In the genomic region with DNA sequence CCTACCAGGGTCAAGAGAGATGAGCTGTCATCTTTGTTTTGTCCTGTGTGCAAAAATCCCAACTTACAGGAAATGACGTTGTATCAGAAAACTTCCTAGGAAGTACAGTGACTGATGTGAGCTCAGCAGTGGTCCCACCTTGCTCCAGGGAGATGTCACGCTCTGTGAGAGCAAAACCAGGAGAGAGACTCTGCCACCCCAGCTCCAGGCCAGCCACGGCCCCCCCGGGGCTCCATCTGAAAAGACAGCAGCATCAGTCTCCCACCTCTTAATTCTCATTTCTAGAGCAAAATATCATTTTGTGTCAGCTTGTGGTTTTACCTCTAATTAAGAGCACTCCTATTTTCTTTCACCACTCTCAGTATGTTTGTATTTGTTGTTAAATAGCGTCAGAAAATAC, we compare ENCODE assay signal across 17 cellular contexts. TPM values are rescaled to one million over a fixed set of nuclear protein-coding genes. Genes with fewer than 3 reads are reported as not detected.
A peak's percentile ranks its signal among the peaks of the same experiment; 100 is the strongest.
DNase-seq lines count a peak whose midpoint lies in the region; ATAC-seq and TF ChIP-seq lines count a peak whose summit lies in the region.
"Had no signal": no experiment of that assay in that cellular context is flagged by ENCODE, and none has a peak within 500 bp of the region (broad histone marks: within the 10 kb centered on the region; RNA-seq: fewer than 3 reads in every experiment).

No MANE protein-coding gene starts in this region.

- no peaks in the 10 kb centered on the region for H3K9me3 Mint-ChIP-seq in T-helper 2 cell treated with Interferon-gamma antibody and Interleukin-4, amounts not matched to agents 5 μg/mL and 100 μg/mL, for 36 hours
- peaks cover 19 to 20% of the 10 kb centered on the region in 2 experiments for H3K9me3 Mint-ChIP-seq in H9

- intact Hi-C loops in vagina (cut with DNase I) (no loop called here), ascending aorta (cut with DNase I) (no loop called here)

- H3K4me2 ChIP-seq in trophoblast cell (ENCODE audit: low read length): no peak overlapping the region
- H3K4me2 ChIP-seq in H9 (ENCODE audit: insufficient read depth, insufficient read length, low read length): no peak overlapping the region

- no peak overlapping the region for H3K56ac ChIP-seq in H9 (ENCODE audit: insufficient read length, low read depth, low read length)

- H3K23ac ChIP-seq in trophoblast cell (ENCODE audit: low read length): no peak overlapping the region
- H3K23ac ChIP-seq in H9 (ENCODE audit: insufficient read length, low read depth, low read length): no peak overlapping the region

- peaks cover 7% of the 10 kb centered on the region for H3K79me1 ChIP-seq in trophoblast cell (ENCODE audit: low read length)
- H3K79me1 ChIP-seq in H9 (ENCODE audit: insufficient read depth, low read depth, low read length, poor library complexity, severe bottlenecking): no peaks in the 10 kb centered on the region

- H2AK5ac ChIP-seq in trophoblast cell (ENCODE audit: low read length) (peak overlapping the region; percentile 93), H9 (ENCODE audit: insufficient read length, low read length) (no peak overlapping the region)

- H3K36me3 ChIP-seq in trophoblast cell (ENCODE audit: control insufficient read depth in 1 of 2, insufficient read depth in 2 of 2, low read length in 2 of 2): peaks cover 0 to 2% of the 10 kb centered on the region in 2 experiments
- no peaks in the 10 kb centered on the region for H3K36me3 ChIP-seq in vagina
- no peaks in the 10 kb centered on the region for H3K36me3 ChIP-seq in ascending aorta
- H3K36me3 ChIP-seq: spleen had no signal

- H3K4me1 ChIP-seq in trophoblast cell (ENCODE audit: control insufficient read depth in 1 of 2, insufficient read depth in 2 of 2, low read length in 2 of 2) (peaks cover 8 to 11% of the 10 kb centered on the region in 2 experiments), vagina (no peaks in the 10 kb centered on the region), H9 (ENCODE audit: insufficient read depth, low read length) (no peaks in the 10 kb centered on the region), ascending aorta (no peaks in the 10 kb centered on the region)

- H4K8ac ChIP-seq in trophoblast cell (ENCODE audit: low read depth, low read length) (no peak overlapping the region), H9 (replicated peaks; ENCODE audit: insufficient read length, low read depth, low read length) (no peak overlapping the region)

- H3T11ph ChIP-seq in H9 (ENCODE audit: low read length): no peak overlapping the region

- peak; percentile 63 for ATAC-seq in GM19351 (IDR thresholded peaks at IDR 0.05; ENCODE audit: unreplicated experiment)

- H3K4ac ChIP-seq in trophoblast cell (ENCODE audit: low read depth, low read length): no peak overlapping the region
- no peak overlapping the region for H3K4ac ChIP-seq in H9 (ENCODE audit: low read depth, low read length)

- H3K9me3 ChIP-seq in trophoblast cell (ENCODE audit: insufficient read depth, low read depth, low read length) (no peaks in the 10 kb centered on the region), vagina (no peaks in the 10 kb centered on the region), H9 (ENCODE audit: control insufficient read depth, low read depth, low read length) (peaks cover 5% of the 10 kb centered on the region), ascending aorta (no peaks in the 10 kb centered on the region)
- H3K9me3 ChIP-seq: spleen had no signal

- no peaks in the 10 kb centered on the region for H4K20me1 ChIP-seq in H9 (ENCODE audit: control insufficient read depth, insufficient read depth, insufficient read length)

- no CpG with 5 or more reads among the region's 5 CpGs for WGBS in trophoblast cell (ENCODE audit: extremely low coverage, insufficient coverage, insufficient read length)
- WGBS in H9 (ENCODE audit: extremely low coverage, insufficient read length, low lambda C conversion rate): no CpG with 5 or more reads among the region's 5 CpGs

- H4K12ac ChIP-seq in trophoblast cell (ENCODE audit: low read depth, low read length): no peak overlapping the region

- H2BK12ac ChIP-seq in trophoblast cell (ENCODE audit: low read length) (peak overlapping the region; percentile 92), H9 (ENCODE audit: insufficient read length, low read depth, low read length) (no peak overlapping the region)

- H2BK5ac ChIP-seq in trophoblast cell (ENCODE audit: low read depth, low read length, poor library complexity) (no peak overlapping the region), H9 (ENCODE audit: insufficient read length, low read length) (no peak overlapping the region)

- H3K4me1 Mint-ChIP-seq in T-helper 2 cell treated with Interferon-gamma antibody and Interleukin-4, amounts not matched to agents 5 μg/mL and 100 μg/mL, for 36 hours (ENCODE audit: low read depth): peaks cover 5% of the 10 kb centered on the region
- peaks cover 5 to 7% of the 10 kb centered on the region in 2 experiments for H3K4me1 Mint-ChIP-seq in H9

- peak; percentile 37 for DNase-seq in activated naive CD4-positive, alpha-beta T cell treated with Interleukin-2 at 50 U/mL for 16 hours
- DNase-seq in activated naive CD4-positive, alpha-beta T cell treated with anti-CD3 and anti-CD28 coated beads, Interleukin-2, amount 50 U/mL, for 16 hours: no peak
- peak; percentile 18 for DNase-seq in T-helper 2 cell treated with Interferon-gamma antibody and Interleukin-4, amounts not matched to agents 5 μg/mL and 100 μg/mL, for 36 hours (ENCODE audit: low spot score)
- DNase-seq in trophoblast cell: no peak
- DNase-seq in vagina (ENCODE audit: extremely low spot score in 2 of 2): no peak
- no peak for DNase-seq in H9
- DNase-seq in ascending aorta (ENCODE audit: low spot score in 2 of 2): no peak
- DNase-seq: COR-L47, kidney, mesendoderm, NCI-H1930, NCI-H510A, SHP77 treated with DMSO at 0.1 percent for 48 hours, spleen had no signal

- H2BK120ac ChIP-seq in trophoblast cell (ENCODE audit: insufficient read depth, low read length, poor library complexity) (peak overlapping the region; percentile 72), H9 (ENCODE audit: low read depth, low read length, poor library complexity, severe bottlenecking) (no peak overlapping the region)

- no peak for TF ChIP-seq CTCF in vagina (IDR thresholded peaks at IDR 0.05)
- TF ChIP-seq CTCF in H9 (conservative IDR thresholded peaks at IDR 0.05): no peak
- TF ChIP-seq CTCF in ascending aorta (IDR thresholded peaks at IDR 0.05): no peak

- no peak overlapping the region for H3K4me3 ChIP-seq in trophoblast cell (ENCODE audit: low read depth, low read length)
- H3K4me3 ChIP-seq in vagina: no peak overlapping the region
- H3K4me3 ChIP-seq in ascending aorta: no peak overlapping the region
- H3K4me3 ChIP-seq: spleen had no signal

- no peak overlapping the region for H4K91ac ChIP-seq in trophoblast cell (ENCODE audit: low read depth, low read length)
- no peak overlapping the region for H4K91ac ChIP-seq in H9 (ENCODE audit: insufficient read length, low read depth, low read length)

- H3K79me2 ChIP-seq in trophoblast cell (ENCODE audit: control insufficient read depth, insufficient read depth, low read length, poor library complexity): no peaks in the 10 kb centered on the region
- no peaks in the 10 kb centered on the region for H3K79me2 ChIP-seq in H9 (ENCODE audit: insufficient read depth, low read length)

- H3K27ac Mint-ChIP-seq in T-helper 2 cell treated with Interferon-gamma antibody and Interleukin-4, amounts not matched to agents 5 μg/mL and 100 μg/mL, for 36 hours: no peak overlapping the region
- H3K27ac Mint-ChIP-seq in H9: no peak overlapping the region

- H3K9ac ChIP-seq in trophoblast cell (ENCODE audit: low read length): no peak overlapping the region
- no peak overlapping the region for H3K9ac ChIP-seq in H9 (ENCODE audit: extremely low read depth, insufficient read length, low read length)

- H3K27ac ChIP-seq in trophoblast cell (ENCODE audit: low read depth, low read length): no peak overlapping the region
- H3K27ac ChIP-seq in vagina: no peak overlapping the region
- no peak overlapping the region for H3K27ac ChIP-seq in H9 (ENCODE audit: insufficient read length, low read depth, low read length)
- no peak overlapping the region for H3K27ac ChIP-seq in ascending aorta
- H3K27ac ChIP-seq: HL-60, spleen had no signal

- no peaks in the 10 kb centered on the region for H3K27me3 ChIP-seq in trophoblast cell (ENCODE audit: insufficient read depth, low read length)
- H3K27me3 ChIP-seq in vagina: no peaks in the 10 kb centered on the region
- no peaks in the 10 kb centered on the region for H3K27me3 ChIP-seq in H9 (ENCODE audit: insufficient read depth, low read length)
- H3K27me3 ChIP-seq in ascending aorta: no peaks in the 10 kb centered on the region
- H3K27me3 ChIP-seq: spleen had no signal

- TF ChIP-seq POLR2A in vagina (IDR thresholded peaks at IDR 0.05): no peak

- H3K27me3 Mint-ChIP-seq in T-helper 2 cell treated with Interferon-gamma antibody and Interleukin-4, amounts not matched to agents 5 μg/mL and 100 μg/mL, for 36 hours (ENCODE audit: low read depth): peaks cover 6% of the 10 kb centered on the region
- no peaks in the 10 kb centered on the region for H3K27me3 Mint-ChIP-seq in H9 (ENCODE audit: low read depth)

- H2BK20ac ChIP-seq in H9 (ENCODE audit: low read depth, low read length, poor library complexity, severe bottlenecking): no peak overlapping the region

- no peaks in the 10 kb centered on the region for H3K23me2 ChIP-seq in H9 (ENCODE audit: insufficient read length, low read depth, low read length, poor library complexity, severe bottlenecking)

- H3K18ac ChIP-seq in trophoblast cell (ENCODE audit: low read length): no peak overlapping the region
- no peak overlapping the region for H3K18ac ChIP-seq in H9 (ENCODE audit: insufficient read length, low read depth, low read length)

- no peak overlapping the region for H3K4me3 Mint-ChIP-seq in T-helper 2 cell treated with Interferon-gamma antibody and Interleukin-4, amounts not matched to agents 5 μg/mL and 100 μg/mL, for 36 hours
- no peak overlapping the region for H3K4me3 Mint-ChIP-seq in H9
- H3K4me3 Mint-ChIP-seq: nephron had no signal

- H2BK15ac ChIP-seq in H9 (ENCODE audit: low read depth, low read length): no peak overlapping the region

- H3K36me3 Mint-ChIP-seq in T-helper 2 cell treated with Interferon-gamma antibody and Interleukin-4, amounts not matched to agents 5 μg/mL and 100 μg/mL, for 36 hours (ENCODE audit: low read depth): no peaks in the 10 kb centered on the region
- H3K36me3 Mint-ChIP-seq in H9 (ENCODE audit: insufficient read depth in 1 of 3, low read depth in 3 of 3): peaks cover 4 to 15% (median 13%) of the 10 kb centered on the region in 3 experiments; a peak in 6 of 7 replicates

- no peak overlapping the region for H4K5ac ChIP-seq in H9 (ENCODE audit: insufficient read length, low read depth, low read length)

- H3K14ac ChIP-seq in trophoblast cell (ENCODE audit: low read length) (no peak overlapping the region), H9 (ENCODE audit: insufficient read depth, low read length) (no peak overlapping the region)

- H2AFZ ChIP-seq in trophoblast cell (ENCODE audit: insufficient read depth, low read length, poor library complexity): peak overlapping the region; percentile 54
- H2AFZ ChIP-seq in H9 (ENCODE audit: low read length): no peak overlapping the region

RNA-seq across cellular contexts. Expression of gene MYL12B, which starts 57.5 kb away (rescaled TPM):
- polyA plus RNA-seq in trophoblast cell (2013): 559 and 577 TPM in 2 replicates
- 214 TPM for total RNA-seq in vagina
- 166 and 180 TPM in 2 replicates for total RNA-seq in H9 (2021)
- 198 TPM for total RNA-seq in ascending aorta

Comparison
In these comparisons a context has a peak if more than half of its experiments do, and no peak if none do; other contexts are left out.
1. DNase-seq: peak in activated naive CD4-positive, alpha-beta T cell treated with Interleukin-2 at 50 U/mL for 16 hours (single experiment) and T-helper 2 cell treated with Interferon-gamma antibody and Interleukin-4, amounts not matched to agents 5 μg/mL and 100 μg/mL, for 36 hours (single experiment); none in activated naive CD4-positive, alpha-beta T cell treated with anti-CD3 and anti-CD28 coated beads, Interleukin-2, amount 50 U/mL, for 16 hours (single experiment), trophoblast cell (0 of 2), vagina (0 of 2), H9 (single experiment) and ascending aorta (0 of 2).